In the genomic region with DNA sequence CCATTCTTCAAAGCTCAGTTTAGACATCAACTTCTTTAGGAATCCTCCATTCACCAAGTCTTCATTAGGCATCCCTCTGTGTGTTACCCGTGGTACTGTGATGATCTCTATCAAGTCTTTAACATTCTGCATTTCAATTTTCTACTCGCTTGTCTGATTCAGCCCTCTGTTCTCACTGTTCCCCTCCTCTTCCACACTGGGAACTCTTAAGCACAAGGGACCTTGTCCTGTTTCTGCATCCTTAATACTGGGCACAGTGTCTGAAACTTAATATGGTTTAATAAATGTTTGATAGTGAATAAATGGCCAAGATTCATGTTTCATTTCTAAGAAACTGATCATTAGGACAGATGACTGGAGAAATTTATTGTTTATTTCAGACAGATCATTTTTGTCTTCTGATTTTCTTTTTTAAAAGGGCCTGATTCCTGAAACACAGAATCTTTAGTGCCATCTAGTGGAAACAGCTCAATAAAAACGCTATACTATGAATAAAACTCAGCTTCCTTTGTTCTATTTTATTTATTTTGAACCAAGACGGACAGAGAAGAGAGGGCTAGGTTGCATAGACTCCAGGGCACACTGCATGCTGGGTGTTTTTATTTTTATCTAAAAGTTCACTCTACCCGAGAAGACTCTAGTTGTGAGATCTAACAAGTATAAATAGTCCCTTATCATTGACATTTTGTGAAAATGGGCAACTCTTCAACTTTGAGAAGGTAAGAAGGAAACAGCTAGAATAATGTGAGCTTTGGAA, we compare ENCODE assay signal across 8 cellular contexts. TPM values are rescaled to one million over a fixed set of nuclear protein-coding genes. Genes with fewer than 3 reads are reported as not detected.
DNase-seq lines count a peak whose midpoint lies in the region; ATAC-seq, FAIRE-seq and TF ChIP-seq lines count a peak whose summit lies in the region.

No MANE protein-coding gene starts in this region.

- no peaks in the 10 kb centered on the region for H3K9me3 ChIP-seq in body of pancreas
- H3K9me3 ChIP-seq in keratinocyte (ENCODE audit: control insufficient read depth, low read depth, low read length), result no peaks in the 10 kb centered on the region
- H3K9me3 ChIP-seq in uterus, result no peaks in the 10 kb centered on the region
- H3K9me3 ChIP-seq in sigmoid colon, result no peaks in the 10 kb centered on the region

- H3K9ac ChIP-seq in keratinocyte (ENCODE audit: control insufficient read depth, extremely low read depth, insufficient read depth, low read length), result no peak overlapping the region

- no peak overlapping the region for H3K4me2 ChIP-seq in keratinocyte (ENCODE audit: control insufficient read depth, extremely low read depth, insufficient read depth, low read depth, low read length)

- intact Hi-C loops in body of pancreas (cut with DNase I), result loop anchor here (10.0 kb wide), 2 partner anchors 54 to 156 kb away; no protein-coding TSS in a partner anchor
- intact Hi-C loops in uterus (cut with DNase I; ENCODE audit: low total_unique reads), result loop anchor here (5.0 kb wide), 1 partner anchor 154 kb away; no protein-coding TSS in a partner anchor
- intact Hi-C loops in sigmoid colon (cut with DNase I), result loop anchor here (2.0 to 10.0 kb wide), 4 partner anchors 60 to 626 kb away; partner anchors contain the start of gene TENT5C

- no peaks in the 10 kb centered on the region for H3K9me1 ChIP-seq in keratinocyte (ENCODE audit: control insufficient read depth, extremely low read depth, insufficient read depth, low read length)

- H3K27me3 ChIP-seq in body of pancreas (no peaks in the 10 kb centered on the region), keratinocyte (ENCODE audit: control insufficient read depth, extremely low read depth, insufficient read depth, low read length) (peaks cover 12% of the 10 kb centered on the region), uterus (no peaks in the 10 kb centered on the region), sigmoid colon (no peaks in the 10 kb centered on the region)

- no peak for FAIRE-seq in keratinocyte (lab: Jason Lieb, UNC)

- no peak for TF ChIP-seq POLR2A in body of pancreas (IDR thresholded peaks at IDR 0.05)
- no peak for TF ChIP-seq POLR2A in uterus (IDR thresholded peaks at IDR 0.05)
- TF ChIP-seq POLR2A in sigmoid colon (IDR thresholded peaks at IDR 0.05), result no peak

- H2AFZ ChIP-seq in keratinocyte (ENCODE audit: control insufficient read depth, low read length), result peak overlapping the region; percentile 51

- ATAC-seq in body of pancreas, result peak; percentile 71

- H3K4me1 ChIP-seq in body of pancreas, result peaks cover 10% of the 10 kb centered on the region
- no peaks in the 10 kb centered on the region for H3K4me1 ChIP-seq in keratinocyte (ENCODE audit: control insufficient read depth, extremely low read depth, insufficient read depth, low read length)
- no peaks in the 10 kb centered on the region for H3K4me1 ChIP-seq in uterus
- H3K4me1 ChIP-seq in sigmoid colon, result no peaks in the 10 kb centered on the region

- dilution Hi-C loops in keratinocyte (cut with MboI; ENCODE audit: extremely low pct_ligation_motif_present, low sequenced_read_pairs), result no loop called here

- H4K20me1 ChIP-seq in keratinocyte (ENCODE audit: control insufficient read depth, extremely low read depth, insufficient read depth, low read length), result no peaks in the 10 kb centered on the region

- H3K4me3 ChIP-seq in body of pancreas (no peak overlapping the region), keratinocyte (ENCODE audit: control insufficient read depth in 2 of 3, extremely low read depth in 1 of 3, insufficient read depth in 2 of 3, low read depth in 1 of 3, low read length in 3 of 3) (no peak overlapping the region), uterus (no peak overlapping the region), sigmoid colon (no peak overlapping the region)

- DNase-seq in NOMO-1 treated with DMSO at 0.1 percent for 48 hours (lab: John Stamatoyannopoulos, UW; ENCODE audit: unreplicated experiment), result peak; percentile 51
- no peak for DNase-seq in NOMO-1 treated with dmso at 0.1 percent for 144 hours (lab: John Stamatoyannopoulos, UW; ENCODE audit: unreplicated experiment)
- peak; percentile 76 for DNase-seq in NCI-H1694 (lab: John Stamatoyannopoulos, UW)
- no peak for DNase-seq in body of pancreas
- no peak for DNase-seq in keratinocyte (ENCODE audit: low read depth, low spot score)
- DNase-seq in uterus, result no peak
- no peak for DNase-seq in NCI-H1930 (lab: John Stamatoyannopoulos, UW)
- no peak for DNase-seq in sigmoid colon

- H3K27ac ChIP-seq in body of pancreas (peak overlapping the region in 3 of 4 donors; percentile 27 to 54 (median 49)), keratinocyte (ENCODE audit: control insufficient read depth, insufficient read depth, low read length) (no peak overlapping the region), uterus (peak overlapping the region; percentile 21 to 36), sigmoid colon (no peak overlapping the region)

- 19 to 21% methylated on average over 5 of the region's 5 CpGs for WGBS in body of pancreas, 2 donors
- 31 to 32% methylated on average over 5 of the region's 5 CpGs for WGBS in sigmoid colon, 2 donors

- no peak for TF ChIP-seq EP300 in sigmoid colon (IDR thresholded peaks at IDR 0.05)

- H3K79me2 ChIP-seq in keratinocyte (ENCODE audit: control insufficient read depth, insufficient read depth, low read length), result no peaks in the 10 kb centered on the region

- peak; percentile 30 to 62 (median 48) for TF ChIP-seq CTCF in body of pancreas (IDR thresholded peaks at IDR 0.05)
- peak in 2 of 3 experiments; percentile 32 to 39 for TF ChIP-seq CTCF in keratinocyte (optimal IDR thresholded peaks at IDR 0.05 in 1 of 3, IDR thresholded peaks at IDR 0.05 in 1 of 3, conservative IDR thresholded peaks at IDR 0.05 in 1 of 3; ENCODE audit: extremely low read depth in 1 of 3, insufficient read depth in 2 of 3, low read length in 3 of 3)
- TF ChIP-seq CTCF in uterus (IDR thresholded peaks at IDR 0.05), result peak; percentile 38 to 70 (median 54)
- TF ChIP-seq CTCF in sigmoid colon (IDR thresholded peaks at IDR 0.05), result peak in 2 of 4 experiments; percentile 20 to 46

- H3K36me3 ChIP-seq in body of pancreas (replicated peaks in 1 of 2; ENCODE audit: insufficient read depth in 1 of 2, low read depth in 2 of 2) (no peaks in the 10 kb centered on the region), keratinocyte (ENCODE audit: control insufficient read depth in 2 of 2, extremely low read depth in 1 of 2, insufficient read depth in 2 of 2, low read length in 2 of 2) (no peaks in the 10 kb centered on the region), uterus (no peaks in the 10 kb centered on the region), sigmoid colon (no peaks in the 10 kb centered on the region)

RNA-seq across cellular contexts. Expression of gene TRIM45, which starts 7.0 kb away (rescaled TPM):
- total RNA-seq in body of pancreas, result 1 to 10 TPM; 7.5 to 8.6 TPM
- 2.5 to 2.7 TPM (median 2.6 TPM) in 3 replicates for polyA plus RNA-seq in keratinocyte
- polyA plus RNA-seq in keratinocyte (2011; ENCODE audit: low read depth), result 0.39 TPM
- polyA plus RNA-seq in keratinocyte (2011; cell fraction: cytosol; rRNA removed), result 0.78 and 0.83 TPM in 2 replicates
- polyA plus RNA-seq in keratinocyte (2011; cell fraction: nucleus; rRNA removed), result 7.9 and 9.3 TPM in 2 replicates
- polyA plus RNA-seq in keratinocyte (2012; ENCODE audit: low replicate concordance), result 1.1 and 1.5 TPM in 2 replicates
- polyA minus RNA-seq in keratinocyte, result 1.4 to 2.8 TPM (median 2.3 TPM) in 3 replicates
- polyA minus RNA-seq in keratinocyte (2011; cell fraction: cytosol; rRNA and poly(A)+ RNA removed), result 0.77 TPM
- 1.1 and 2.4 TPM in 2 replicates for polyA minus RNA-seq in keratinocyte (2011; cell fraction: nucleus; rRNA and poly(A)+ RNA removed)
- 10 to 100 TPM in 1 of 4 donors, 1 to 10 TPM in 3; 2.6 to 16.7 (median 5.5) TPM for total RNA-seq in uterus
- 1 to 10 TPM; 2.1 to 9.1 (median 4.5) TPM for total RNA-seq in sigmoid colon
- 1 to 10 TPM in 1 of 3 donors, under 1 TPM in 2; 0.46 to 1.0 (median 0.60) TPM for polyA plus RNA-seq in sigmoid colon

Comparison
In these comparisons a context has a peak if more than half of its experiments do, and no peak if none do; other contexts are left out.
1. DNase-seq: peak in NOMO-1 treated with DMSO at 0.1 percent for 48 hours (single experiment) and NCI-H1694 (single experiment); none in NOMO-1 treated with dmso at 0.1 percent for 144 hours (single experiment), body of pancreas (0 of 4), keratinocyte (single experiment), uterus (0 of 2), NCI-H1930 (0 of 2) and sigmoid colon (single experiment).
2. H3K27ac ChIP-seq: peak in body of pancreas (3 of 4) and uterus (2 of 2); none in keratinocyte (single experiment) and sigmoid colon (0 of 4).